ENCODE assay signal across 12 cellular contexts in the genomic region with DNA sequence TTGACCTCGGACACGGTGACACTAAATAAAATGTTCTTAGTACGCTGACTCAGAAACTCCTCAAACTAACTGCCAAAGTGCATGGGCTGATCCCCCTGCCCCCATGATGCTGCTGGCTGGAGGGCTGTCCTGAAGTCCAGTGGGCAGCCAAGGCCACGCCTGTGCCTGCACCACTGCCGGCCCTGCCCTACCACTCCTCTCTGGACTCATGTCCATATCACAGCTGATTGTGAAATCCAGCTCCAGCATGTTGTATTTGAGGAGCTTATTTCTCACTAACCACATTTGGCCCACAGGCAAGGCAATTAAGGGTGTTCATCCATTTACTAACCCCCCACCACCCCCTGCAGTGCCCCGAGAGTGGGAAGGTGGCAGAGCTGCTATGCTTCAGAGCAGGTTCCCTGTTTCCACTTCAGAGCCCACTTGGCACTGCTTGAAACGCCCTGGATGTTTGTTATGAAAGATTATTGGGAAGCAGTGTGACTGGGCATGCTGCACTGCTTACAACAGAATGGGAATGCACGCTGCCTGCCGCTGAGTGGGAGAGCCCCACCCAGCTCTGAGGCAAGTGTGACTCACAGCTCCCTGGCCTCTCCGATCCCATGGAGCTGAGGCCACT.
DNase-seq lines count a peak whose midpoint lies in the region; ATAC-seq and TF ChIP-seq lines count a peak whose summit lies in the region.
"Had no signal": no experiment of that assay in that cellular context is flagged by ENCODE, and none has a peak within 500 bp of the region (broad histone marks: within the 10 kb centered on the region; RNA-seq: fewer than 3 reads in every experiment).

No MANE protein-coding gene starts in this region.

- DNase-seq in HFF-Myc (ENCODE audit: extremely low read depth, low read depth) (peak; percentile 9), astrocyte of the hippocampus (ENCODE audit: low read depth, low spot score) (peak; percentile 39), iris pigment epithelial cell (ENCODE audit: low read depth) (peak; percentile 23), suprapubic skin (ENCODE audit: low spot score in 2 of 2) (peak; percentile 87 to 88), NCI-H128 (lab: John Stamatoyannopoulos, UW; ENCODE audit: unreplicated experiment) (no peak)
- DNase-seq in stimulated activated naive CD8-positive, alpha-beta T cell treated with anti-CD3 and anti-CD28 coated beads, Interleukin-15, amount 100 ng/mL, for 72 hours: no peak
- DNase-seq: effector memory CD8-positive, alpha-beta T cell; GDM1; nephron progenitor cell; SHP77 treated with DMSO at 0.1 percent for 48 hours had no signal

- no peak for TF ChIP-seq EP300 in suprapubic skin (IDR thresholded peaks at IDR 0.05)

- no peaks in the 10 kb centered on the region for H3K36me3 ChIP-seq in suprapubic skin

- no peak for ATAC-seq in stimulated activated naive CD8-positive, alpha-beta T cell treated with anti-CD3 and anti-CD28 coated beads, Interleukin-15, amount 100 ng/mL, for 72 hours
- ATAC-seq in HG03460 (IDR thresholded peaks at IDR 0.05; ENCODE audit: unreplicated experiment) (no peak), HG02571 (IDR thresholded peaks at IDR 0.05; ENCODE audit: unreplicated experiment) (no peak)
- ATAC-seq: effector memory CD8-positive, alpha-beta T cell had no signal

- peaks cover 22% of the 10 kb centered on the region for H3K27me3 Mint-ChIP-seq in stimulated activated naive CD8-positive, alpha-beta T cell treated with anti-CD3 and anti-CD28 coated beads, Interleukin-15, amount 100 ng/mL, for 72 hours

- TF ChIP-seq POLR2A in suprapubic skin (IDR thresholded peaks at IDR 0.05): no peak

- peak overlapping the region; percentile 82 for H3K27ac ChIP-seq in suprapubic skin

- no peaks in the 10 kb centered on the region for H3K4me1 Mint-ChIP-seq in stimulated activated naive CD8-positive, alpha-beta T cell treated with anti-CD3 and anti-CD28 coated beads, Interleukin-15, amount 100 ng/mL, for 72 hours
- H3K4me1 Mint-ChIP-seq: nephron progenitor cell had no signal

- 31% methylated on average over 6 of the region's 10 CpGs for WGBS in suprapubic skin

- H3K4me3 Mint-ChIP-seq in stimulated activated naive CD8-positive, alpha-beta T cell treated with anti-CD3 and anti-CD28 coated beads, Interleukin-15, amount 100 ng/mL, for 72 hours: no peak overlapping the region
- H3K4me3 Mint-ChIP-seq: effector memory CD8-positive, alpha-beta T cell; nephron progenitor cell had no signal

- H3K9me3 Mint-ChIP-seq in stimulated activated naive CD8-positive, alpha-beta T cell treated with anti-CD3 and anti-CD28 coated beads, Interleukin-15, amount 100 ng/mL, for 72 hours: peaks cover 0 to 17% of the 10 kb centered on the region in 2 donors

- H3K4me3 ChIP-seq in HFF-Myc (replicated peaks; ENCODE audit: low read depth, low read length): no peak overlapping the region
- H3K4me3 ChIP-seq in suprapubic skin: no peak overlapping the region

- peaks cover 37% of the 10 kb centered on the region for H3K4me1 ChIP-seq in suprapubic skin

- H3K9me3 ChIP-seq in suprapubic skin: no peaks in the 10 kb centered on the region

- no peak overlapping the region for H3K27ac Mint-ChIP-seq in stimulated activated naive CD8-positive, alpha-beta T cell treated with anti-CD3 and anti-CD28 coated beads, Interleukin-15, amount 100 ng/mL, for 72 hours
- H3K27ac Mint-ChIP-seq: effector memory CD8-positive, alpha-beta T cell; nephron progenitor cell had no signal

- H3K27me3 ChIP-seq in suprapubic skin: no peaks in the 10 kb centered on the region

- no peak for TF ChIP-seq CTCF in HFF-Myc (IDR thresholded peaks at IDR 0.05; ENCODE audit: low read depth, low read length, missing control alignments)
- no peak for TF ChIP-seq CTCF in suprapubic skin (IDR thresholded peaks at IDR 0.05)

Comparison
In these comparisons a context has a peak if more than half of its experiments do, and no peak if none do; other contexts are left out.
1. DNase-seq: peak in HFF-Myc (single experiment), astrocyte of the hippocampus (single experiment), iris pigment epithelial cell (single experiment) and suprapubic skin (2 of 2); none in stimulated activated naive CD8-positive, alpha-beta T cell treated with anti-CD3 and anti-CD28 coated beads, Interleukin-15, amount 100 ng/mL, for 72 hours (0 of 2) and NCI-H128 (single experiment).